ENCODE assay signal across 23 cellular contexts in the genomic region with DNA sequence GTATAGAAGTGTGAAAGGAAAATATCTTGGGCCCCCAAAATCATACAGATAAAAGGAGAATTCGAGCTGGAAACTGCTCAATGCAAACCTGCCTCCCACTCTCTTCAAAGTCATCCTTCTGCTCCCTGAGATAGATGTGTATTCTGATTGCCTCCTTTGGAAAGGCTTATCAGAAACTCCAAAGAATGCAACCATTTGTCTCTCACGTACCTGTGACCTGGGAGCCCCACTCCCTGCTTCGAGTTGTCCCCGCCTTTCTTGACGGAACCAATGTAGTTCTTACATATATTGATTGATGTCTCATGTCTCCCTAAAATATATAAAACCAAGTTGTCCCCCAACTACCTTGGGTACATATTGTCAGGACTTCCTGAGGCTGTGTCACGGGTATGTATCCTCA.
DNase-seq lines count a peak whose midpoint lies in the region; ATAC-seq and TF ChIP-seq lines count a peak whose summit lies in the region.
"Had no signal": no experiment of that assay in that cellular context is flagged by ENCODE, and none has a peak within 500 bp of the region (broad histone marks: within the 10 kb centered on the region; RNA-seq: fewer than 3 reads in every experiment).

No MANE protein-coding gene starts in this region.

- H3K9me3 Mint-ChIP-seq in endodermal cell: no peaks in the 10 kb centered on the region
- H3K9me3 Mint-ChIP-seq: CD14-positive monocyte; CD4-positive, alpha-beta memory T cell had no signal

- H3K9me3 ChIP-seq in HUES48 (ENCODE audit: control insufficient read depth, insufficient read depth, low read length) (no peaks in the 10 kb centered on the region), endodermal cell (ENCODE audit: control insufficient read depth, low read length) (no peaks in the 10 kb centered on the region), heart right ventricle (no peaks in the 10 kb centered on the region)
- H3K9me3 ChIP-seq: A549, BE2C, BLaER1 had no signal

- H3K36me3 ChIP-seq in HUES48 (ENCODE audit: control insufficient read depth, insufficient read depth, low read length): no peaks in the 10 kb centered on the region
- no peaks in the 10 kb centered on the region for H3K36me3 ChIP-seq in endodermal cell (ENCODE audit: control insufficient read depth, insufficient read depth, low read length)
- H3K36me3 ChIP-seq in heart right ventricle: no peaks in the 10 kb centered on the region
- H3K36me3 ChIP-seq: BE2C, BLaER1 had no signal

- no peaks in the 10 kb centered on the region for H3K36me3 Mint-ChIP-seq in endodermal cell (ENCODE audit: low read depth)
- H3K36me3 Mint-ChIP-seq: CD14-positive monocyte; CD4-positive, alpha-beta memory T cell; CD4-positive, CD25-positive, alpha-beta regulatory T cell; CD8-positive, alpha-beta memory T cell had no signal

- H3K27me3 Mint-ChIP-seq in endodermal cell (ENCODE audit: insufficient read depth): no peaks in the 10 kb centered on the region
- H3K27me3 Mint-ChIP-seq: CD4-positive, CD25-positive, alpha-beta regulatory T cell had no signal

- H3K9ac ChIP-seq in HUES48 (ENCODE audit: low read depth, low read length) (no peak overlapping the region), endodermal cell (ENCODE audit: extremely low read depth, low read length, poor library complexity, severe bottlenecking) (peak overlapping the region; percentile 47)
- H3K9ac ChIP-seq: BLaER1 had no signal

- H3K27ac ChIP-seq in HUES48 (ENCODE audit: low read depth, low read length) (peak overlapping the region; percentile 54), endodermal cell (ENCODE audit: low read depth, low read length) (no peak overlapping the region), heart right ventricle (no peak overlapping the region)
- H3K27ac ChIP-seq: 22Rv1, A549, BLaER1 had no signal

- no peak for TF ChIP-seq CTCF in endodermal cell (conservative IDR thresholded peaks at IDR 0.05)
- TF ChIP-seq CTCF in heart right ventricle (IDR thresholded peaks at IDR 0.05): no peak

- intact Hi-C loops in heart right ventricle (cut with DNase I): no loop called here

- no peak for ATAC-seq in heart right ventricle
- ATAC-seq: A549 had no signal

- H3K4me1 ChIP-seq in HUES48 (ENCODE audit: control insufficient read depth, insufficient read depth, low read length) (0 out of 2 replicates have a peak, but pooled peaks cover 4% of the 10 kb centered on the region), endodermal cell (ENCODE audit: control insufficient read depth, insufficient read depth, low read length) (peaks cover 26% of the 10 kb centered on the region), heart right ventricle (no peaks in the 10 kb centered on the region)
- H3K4me1 ChIP-seq: A549, BLaER1 had no signal

- H3K27ac Mint-ChIP-seq in endodermal cell: peak overlapping the region; percentile 97
- H3K27ac Mint-ChIP-seq: CD4-positive, alpha-beta memory T cell; CD4-positive, CD25-positive, alpha-beta regulatory T cell; CD8-positive, alpha-beta memory T cell had no signal

- peaks cover 51% of the 10 kb centered on the region for H3K4me1 Mint-ChIP-seq in endodermal cell
- H3K4me1 Mint-ChIP-seq: CD14-positive monocyte; CD4-positive, CD25-positive, alpha-beta regulatory T cell; CD8-positive, alpha-beta memory T cell had no signal

- H3K4me3 ChIP-seq in HUES48 (ENCODE audit: low read depth, low read length) (no peak overlapping the region), endodermal cell (ENCODE audit: low read length) (no peak overlapping the region), heart right ventricle (no peak overlapping the region)
- H3K4me3 ChIP-seq: A549, BLaER1 had no signal

- H3K4me3 Mint-ChIP-seq in endodermal cell: peak overlapping the region; percentile 0
- H3K4me3 Mint-ChIP-seq: CD14-positive monocyte; CD4-positive, alpha-beta memory T cell; CD4-positive, CD25-positive, alpha-beta regulatory T cell; CD8-positive, alpha-beta memory T cell had no signal

- DNase-seq in ELF-1 (ENCODE audit: low read depth, low spot score): peak; percentile 21
- peak; percentile 81 for DNase-seq in endodermal cell
- no peak for DNase-seq in AG08396 (ENCODE audit: low spot score)
- DNase-seq in heart right ventricle: no peak
- DNase-seq in SHP77 treated with DMSO at 0.1 percent for 48 hours (lab: John Stamatoyannopoulos, UW): no peak
- DNase-seq: BE2C; C1 segment of cervical spinal cord; CD4-positive, alpha-beta memory T cell; CD4-positive, CD25-positive, alpha-beta regulatory T cell; CD8-positive, alpha-beta memory T cell; COR-L47; DMS 273 treated with DMSO at 0.1 percent for 48 hours; DMS153; DMS53; DMS79; DND-41; EL; GF-D8 had no signal

- H3K27me3 ChIP-seq in HUES48 (ENCODE audit: control insufficient read depth, insufficient read depth, low read length): no peaks in the 10 kb centered on the region
- no peaks in the 10 kb centered on the region for H3K27me3 ChIP-seq in endodermal cell (ENCODE audit: control insufficient read depth, insufficient read depth, low read length, poor library complexity, severe bottlenecking)
- peaks cover 0 to 7% (median 0%) of the 10 kb centered on the region in 7 donors for H3K27me3 ChIP-seq in heart right ventricle
- H3K27me3 ChIP-seq: BE2C, BLaER1 had no signal

- WGBS in endodermal cell (ENCODE audit: insufficient coverage in 1 of 2, insufficient read length in 1 of 2), 2 experiments: 65 to 86% methylated on average over 2 to 6 of the region's 6 CpGs
- 35 to 40% methylated on average over 6 of the region's 6 CpGs for WGBS in heart right ventricle, 2 donors

Comparison
In these comparisons a context has a peak if more than half of its experiments do, and no peak if none do; other contexts are left out.
1. DNase-seq: peak in ELF-1 (single experiment) and endodermal cell (single experiment); none in AG08396 (single experiment), heart right ventricle (0 of 2) and SHP77 treated with DMSO at 0.1 percent for 48 hours (single experiment).